Comparison of ENCODE assay signal across 9 cellular contexts in genomic region chr2:32947076-32947483, GRCh38. TPM values are rescaled to one million over a fixed set of nuclear protein-coding genes. Genes with fewer than 3 reads are reported as not detected.
A peak's percentile ranks its signal among the peaks of the same experiment; 100 is the strongest.
DNase-seq lines count a peak whose midpoint lies in the region; ATAC-seq, FAIRE-seq and TF ChIP-seq lines count a peak whose summit lies in the region.
"Had no signal": no experiment of that assay in that cellular context is flagged by ENCODE, and none has a peak within 500 bp of the region (broad histone marks: within the 10 kb centered on the region; RNA-seq: fewer than 3 reads in every experiment).

No MANE protein-coding gene starts in this region.

- H3K27ac Mint-ChIP-seq in activated B cell treated with CpG ODN at 0.5 μM for 24 hours = no peak overlapping the region
- H3K27ac Mint-ChIP-seq: CD4-positive, CD25-positive, alpha-beta regulatory T cell had no signal

- POLR2A ChIA-PET in activated B cell treated with CpG ODN at 0.5 μM for 24 hours (lab: Charles Lee) = no interaction called here

- WGBS in small intestine, 3 donors = 1% methylated on average over 31 to 52 of the region's 52 CpGs

- H3K4me1 Mint-ChIP-seq in activated B cell treated with CpG ODN at 0.5 μM for 24 hours = peaks cover 21% of the 10 kb centered on the region

- H3K27ac ChIP-seq in left ventricle myocardium inferior (replicated peaks) (peak overlapping the region; percentile 95), small intestine (ENCODE audit: low read depth in 1 of 2, low read length in 1 of 2) (peak overlapping the region in 1 of 2 donors; percentile 13)

- H3K9me3 Mint-ChIP-seq in activated B cell treated with CpG ODN at 0.5 μM for 24 hours = no peaks in the 10 kb centered on the region

- peaks cover 63% of the 10 kb centered on the region for H3K4me1 ChIP-seq in left ventricle myocardium inferior
- no peaks in the 10 kb centered on the region for H3K4me1 ChIP-seq in small intestine (ENCODE audit: control insufficient read depth in 2 of 2, insufficient read depth in 1 of 2, low read depth in 1 of 2, low read length in 1 of 2)

- CTCF ChIA-PET in activated B cell treated with CpG ODN at 0.5 μM for 24 hours (lab: Charles Lee) = no interaction called here

- peak; percentile 26 for ATAC-seq in HG02885 (IDR thresholded peaks at IDR 0.05; ENCODE audit: poor library complexity, unreplicated experiment)
- peak; percentile 9 for ATAC-seq in activated B cell treated with CpG ODN at 0.5 μM for 24 hours (ENCODE audit: low read depth)

- H3K27me3 Mint-ChIP-seq in activated B cell treated with CpG ODN at 0.5 μM for 24 hours = peaks cover 29% of the 10 kb centered on the region

- intact Hi-C loops in activated B cell treated with CpG ODN at 0.5 μM for 24 hours (cut with micrococcal nuclease) (loop anchor here (5.0 kb wide), 3 partner anchors 325 to 650 kb away; partner anchors contain the start of gene FAM98A), left ventricle myocardium inferior (cut with micrococcal nuclease) (loop anchor here (10.0 kb wide), 2 partner anchors 172 to 638 kb away; no protein-coding TSS in a partner anchor)

- H3K36me3 ChIP-seq in left ventricle myocardium inferior (no peaks in the 10 kb centered on the region), small intestine (ENCODE audit: control insufficient read depth in 2 of 2, insufficient read depth in 2 of 2, low read length in 2 of 2) (no peaks in the 10 kb centered on the region)

- no peak for FAIRE-seq in small intestine (lab: Jason Lieb, UNC)

- in situ Hi-C loops in G401 (cut with HindIII; ENCODE audit: low sequenced_read_pairs) = no loop called here

- no peaks in the 10 kb centered on the region for H3K9me3 ChIP-seq in left ventricle myocardium inferior (replicated peaks)
- no peaks in the 10 kb centered on the region for H3K9me3 ChIP-seq in small intestine (ENCODE audit: control insufficient read depth, low read depth)

- peak; percentile 39 to 76 (median 62) for DNase-seq in NCI-H1417 (lab: John Stamatoyannopoulos, UW)
- no peak for DNase-seq in NCI-H1417 treated with DMSO at 0.1 percent for 48 hours (lab: John Stamatoyannopoulos, UW)
- peak; percentile 25 for DNase-seq in activated B cell treated with CpG ODN at 0.5 μM for 24 hours
- no peak for DNase-seq in left ventricle myocardium inferior
- DNase-seq in small intestine = peak; percentile 7
- no peak for DNase-seq in NCI-H1105 treated with DMSO at 0.1 percent for 48 hours (lab: John Stamatoyannopoulos, UW)
- DNase-seq in G401 (ENCODE audit: low spot score) = no peak

- no peak overlapping the region for H3K4me3 Mint-ChIP-seq in activated B cell treated with CpG ODN at 0.5 μM for 24 hours

- peak overlapping the region; percentile 93 for H3K4me3 ChIP-seq in left ventricle myocardium inferior
- peak overlapping the region; percentile 59 to 66 for H3K4me3 ChIP-seq in small intestine (ENCODE audit: low read depth in 1 of 2, low read length in 2 of 2)

- no peak for TF ChIP-seq CTCF in activated B cell treated with CpG ODN at 0.5 μM for 24 hours (IDR thresholded peaks at IDR 0.05)
- TF ChIP-seq CTCF in left ventricle myocardium inferior (IDR thresholded peaks at IDR 0.05; ENCODE audit: borderline replicate concordance) = no peak

- no peaks in the 10 kb centered on the region for H3K27me3 ChIP-seq in left ventricle myocardium inferior (ENCODE audit: low read depth)
- peaks cover 0 to 2% of the 10 kb centered on the region in 2 donors for H3K27me3 ChIP-seq in small intestine (ENCODE audit: control insufficient read depth in 2 of 2, insufficient read depth in 2 of 2, low read length in 2 of 2)

- no peaks in the 10 kb centered on the region for H3K36me3 Mint-ChIP-seq in activated B cell treated with CpG ODN at 0.5 μM for 24 hours (ENCODE audit: low read depth)
- H3K36me3 Mint-ChIP-seq: CD4-positive, CD25-positive, alpha-beta regulatory T cell had no signal

RNA-seq across cellular contexts. Expression of gene LTBP1, which starts 0.3 kb away (rescaled TPM):
- 0.07 TPM in 1 of 2 replicates, not detected in the other for total RNA-seq in activated B cell treated with CpG ODN at 0.5 μM for 24 hours
- total RNA-seq in left ventricle myocardium inferior = 88.9 TPM
- 10 to 100 TPM in 1 of 3 donors, 1 to 10 TPM in 1, under 1 TPM in 1; 0.67 to 12.1 (median 2.4) TPM for polyA plus RNA-seq in small intestine
- 12.5 and 14.5 TPM in 2 replicates for total RNA-seq in G401 (2014; rRNA removed; shearing (Covaris generic))
- polyA plus RNA-seq: CD4-positive, CD25-positive, alpha-beta regulatory T cell had no signal

Comparison
In these comparisons a context has a peak if more than half of its experiments do, and no peak if none do; other contexts are left out.
1. DNase-seq: peak in NCI-H1417 (3 of 3), activated B cell treated with CpG ODN at 0.5 μM for 24 hours (single experiment) and small intestine (single experiment); none in NCI-H1417 treated with DMSO at 0.1 percent for 48 hours (single experiment), left ventricle myocardium inferior (single experiment), NCI-H1105 treated with DMSO at 0.1 percent for 48 hours (single experiment) and G401 (single experiment).
2. RNA of gene LTBP1, which starts 0.3 kb away (total RNA-seq): 88.9 TPM in left ventricle myocardium inferior (single experiment) and 12.5 to 14.5 TPM in G401; 0.07 TPM in activated B cell treated with CpG ODN at 0.5 μM for 24 hours; every median in the first group is over 10 times any median in the second.